Comparison of ENCODE assay signal across 16 cellular contexts in the genomic region with DNA sequence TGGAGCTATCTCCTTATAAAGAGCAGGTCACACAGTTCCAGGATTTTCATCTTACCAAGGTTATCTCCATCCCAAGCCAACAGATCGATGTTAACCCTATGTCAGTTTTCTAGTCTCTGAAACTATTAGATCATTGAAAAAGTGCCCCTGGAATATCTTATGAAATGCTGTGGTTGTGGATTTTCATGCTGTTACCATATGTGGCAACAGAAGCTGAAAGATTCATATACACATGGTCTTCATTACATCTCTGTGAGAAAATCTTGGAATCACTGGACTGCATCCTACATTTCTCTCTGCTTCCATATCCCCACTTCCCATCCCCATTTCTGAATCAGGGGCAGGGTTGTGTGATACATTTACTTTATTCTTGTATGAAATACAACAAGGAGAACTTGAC.
DNase-seq lines count a peak whose midpoint lies in the region; ATAC-seq and TF ChIP-seq lines count a peak whose summit lies in the region.
"Had no signal": no experiment of that assay in that cellular context is flagged by ENCODE, and none has a peak within 500 bp of the region (broad histone marks: within the 10 kb centered on the region; RNA-seq: fewer than 3 reads in every experiment).

No MANE protein-coding gene starts in this region.

- ATAC-seq in HG03565 (IDR thresholded peaks at IDR 0.05; ENCODE audit: unreplicated experiment) (no peak), heart left ventricle (no peak)

- peaks cover 14% of the 10 kb centered on the region for H3K4me1 ChIP-seq in adipocyte (ENCODE audit: control insufficient read depth, insufficient read depth, low read length)
- H3K4me1 ChIP-seq in heart left ventricle: no peaks in the 10 kb centered on the region

- intact Hi-C loops in heart left ventricle (cut with DNase I): no loop called here

- 65 to 91% (median 72%) methylated on average over 1 of the region's 1 CpG for WGBS in heart left ventricle, 4 donors

- H3K9me3 ChIP-seq in adipocyte (ENCODE audit: control insufficient read depth, low read length): no peaks in the 10 kb centered on the region
- no peaks in the 10 kb centered on the region for H3K9me3 ChIP-seq in heart left ventricle

- no peak overlapping the region for H3K9ac ChIP-seq in adipocyte (ENCODE audit: low read length)
- H3K9ac ChIP-seq: KMS-11 had no signal

- no peak overlapping the region for H3K27ac ChIP-seq in heart left ventricle
- H3K27ac ChIP-seq: 22Rv1, KMS-11 had no signal

- peak; percentile 38 for DNase-seq in AG08395 (ENCODE audit: low spot score)
- DNase-seq in HCEC 1CT: peak; percentile 33
- peak; percentile 3 for DNase-seq in adipocyte (ENCODE audit: low read depth)
- DNase-seq in fibroblast of mammary gland (ENCODE audit: low read depth): peak; percentile 72
- no peak for DNase-seq in activated naive CD4-positive, alpha-beta T cell treated with Interleukin-2 at 50 U/mL for 16 hours
- no peak for DNase-seq in HuH-7.5 (ENCODE audit: low spot score)
- DNase-seq in heart left ventricle: no peak
- DNase-seq: C1 segment of cervical spinal cord; CD4-positive, alpha-beta memory T cell; COR-L47; DMS153; DND-41; GDM1 had no signal

- TF ChIP-seq POLR2A in heart left ventricle (IDR thresholded peaks at IDR 0.05): no peak

- H3K36me3 ChIP-seq in adipocyte (ENCODE audit: control insufficient read depth, insufficient read depth, low read length, severe bottlenecking) (no peaks in the 10 kb centered on the region), heart left ventricle (no peaks in the 10 kb centered on the region)

- H3K27me3 ChIP-seq in adipocyte (replicated peaks; ENCODE audit: control insufficient read depth, insufficient read depth, low read length): no peaks in the 10 kb centered on the region
- H3K27me3 ChIP-seq in heart left ventricle: no peaks in the 10 kb centered on the region

- H3K4me3 ChIP-seq in adipocyte (ENCODE audit: low read length): no peak overlapping the region
- H3K4me3 ChIP-seq in fibroblast of mammary gland (ENCODE audit: control insufficient read depth, low read depth, low read length): no peak overlapping the region
- no peak overlapping the region for H3K4me3 ChIP-seq in heart left ventricle

- TF ChIP-seq CTCF in fibroblast of mammary gland (conservative IDR thresholded peaks at IDR 0.05; ENCODE audit: control insufficient read depth, insufficient read depth, low read depth, low read length) (no peak), heart left ventricle (IDR thresholded peaks at IDR 0.05) (no peak)

Comparison
In these comparisons a context has a peak if more than half of its experiments do, and no peak if none do; other contexts are left out.
1. DNase-seq: peak in AG08395 (single experiment), HCEC 1CT (single experiment), adipocyte (single experiment) and fibroblast of mammary gland (single experiment); none in activated naive CD4-positive, alpha-beta T cell treated with Interleukin-2 at 50 U/mL for 16 hours (single experiment), HuH-7.5 (single experiment) and heart left ventricle (0 of 5).